Comparison of ENCODE assay signal across 18 cellular contexts in genomic region chr7:38280000-38280399, GRCh38.
DNase-seq lines count a peak whose midpoint lies in the region; ATAC-seq, FAIRE-seq and TF ChIP-seq lines count a peak whose summit lies in the region.
"Had no signal": no experiment of that assay in that cellular context is flagged by ENCODE, and none has a peak within 500 bp of the region (broad histone marks: within the 10 kb centered on the region; RNA-seq: fewer than 3 reads in every experiment).

No MANE protein-coding gene starts in this region.

- H3K4me2 ChIP-seq in K562 (ENCODE audit: insufficient read depth, low read length): no peak overlapping the region
- H3K4me2 ChIP-seq: A549, BLaER1 had no signal

- FAIRE-seq in K562 (lab: Jason Lieb, UNC): no peak
- FAIRE-seq: A549, GM12878, GM18507, HepG2, HTR-8/SVneo had no signal

- TF ChIP-seq CTCF in K562 (IDR thresholded peaks at IDR 0.05 in 2 of 3, conservative IDR thresholded peaks at IDR 0.05 in 1 of 3; ENCODE audit: insufficient read depth in 2 of 3, low read depth in 1 of 3, low read length in 3 of 3): no peak
- TF ChIP-seq CTCF in natural killer cell (IDR thresholded peaks at IDR 0.05): no peak

- peak overlapping the region; percentile 79 for H3K4me3 Mint-ChIP-seq in natural killer cell
- no peak overlapping the region for H3K4me3 Mint-ChIP-seq in stimulated activated effector memory CD8-positive, alpha-beta T cell treated with anti-CD3 and anti-CD28 coated beads, Interleukin-12 subunit alpha, Interleukin-12 subunit beta, amount 100 ng/mL, for 72 hours
- no peak overlapping the region for H3K4me3 Mint-ChIP-seq in activated CD8-positive, alpha-beta T cell treated with anti-CD3 and anti-CD28 coated beads, Interleukin-2, amount 10 ng/mL, durations not matched to agents 7 days and 5 days
- H3K4me3 Mint-ChIP-seq: HFFc6 had no signal

- H3K36me3 ChIP-seq in K562 (ENCODE audit: control insufficient read depth, insufficient read depth, low read length): no peaks in the 10 kb centered on the region
- H3K36me3 ChIP-seq: BLaER1 had no signal

- H4K20me1 ChIP-seq in K562 (replicated peaks; ENCODE audit: control insufficient read depth, insufficient read depth, low read length): no peaks in the 10 kb centered on the region
- H4K20me1 ChIP-seq: BLaER1 had no signal

- BruUV-seq in K562 (replicated peaks; lab: Mats Ljungman, UMichigan): no TSS peak

- intact Hi-C loops in K562 (cut with micrococcal nuclease) (no loop called here), natural killer cell (cut with micrococcal nuclease) (loop anchor here (2.0 to 5.0 kb wide), 3 partner anchors 21 to 52 kb away; no protein-coding TSS in a partner anchor)

- H3K27ac Mint-ChIP-seq in natural killer cell: peak overlapping the region; percentile 96 to 100
- no peak overlapping the region for H3K27ac Mint-ChIP-seq in stimulated activated effector memory CD8-positive, alpha-beta T cell treated with anti-CD3 and anti-CD28 coated beads, Interleukin-12 subunit alpha, Interleukin-12 subunit beta, amount 100 ng/mL, for 72 hours
- no peak overlapping the region for H3K27ac Mint-ChIP-seq in activated CD8-positive, alpha-beta T cell treated with anti-CD3 and anti-CD28 coated beads, Interleukin-2, amount 10 ng/mL, durations not matched to agents 7 days and 5 days
- H3K27ac Mint-ChIP-seq: CD8-positive, alpha-beta memory T cell; HFFc6 had no signal

- no peak for TF ChIP-seq POLR2A in K562 (conservative IDR thresholded peaks at IDR 0.05)

- no peaks in the 10 kb centered on the region for H3K9me1 ChIP-seq in K562 (ENCODE audit: control insufficient read depth, insufficient read depth, low read length)

- TF ChIP-seq RAD21 in K562 (CRISPR knock-in tag; conservative IDR thresholded peaks at IDR 0.05 in 1 of 2, IDR thresholded peaks at IDR 0.05 in 1 of 2): no peak

- DNase-seq in A172 (ENCODE audit: low spot score) (peak; percentile 44), HS-5 (ENCODE audit: low read depth) (peak; percentile 2), K562 (ENCODE audit: extremely low read depth in 1 of 4, low spot score in 3 of 4) (no peak), natural killer cell (no peak), NCI-H526 (lab: John Stamatoyannopoulos, UW) (no peak)
- DNase-seq in stimulated activated effector memory CD8-positive, alpha-beta T cell treated with anti-CD3 and anti-CD28 coated beads, Interleukin-12 subunit alpha, Interleukin-12 subunit beta, amount 100 ng/mL, for 72 hours (ENCODE audit: low spot score in 2 of 2): no peak
- no peak for DNase-seq in activated CD8-positive, alpha-beta T cell treated with anti-CD3 and anti-CD28 coated beads, Interleukin-2, amount 10 ng/mL, durations not matched to agents 7 days and 5 days
- DNase-seq: Caco-2; CD8-positive, alpha-beta memory T cell; DMS53; HCEC 1CT; HFFc6 had no signal

- H3K4me3 ChIP-seq in K562: no peak overlapping the region
- H3K4me3 ChIP-seq: A549, BLaER1, GM12878 had no signal

- no peak overlapping the region for H3K9ac ChIP-seq in K562 (ENCODE audit: insufficient read depth in 1 of 2, low read depth in 2 of 2, low read length in 2 of 2)
- H3K9ac ChIP-seq: BLaER1 had no signal

- no peaks in the 10 kb centered on the region for H3K79me2 ChIP-seq in K562 (ENCODE audit: control insufficient read depth, insufficient read depth, low read length)

- peaks cover 2 to 6% of the 10 kb centered on the region in 2 experiments; a peak in 2 of 5 replicates for H3K27me3 ChIP-seq in K562 (ENCODE audit: control insufficient read depth in 2 of 2, insufficient read depth in 2 of 2, low read length in 2 of 2)
- H3K27me3 ChIP-seq: BLaER1 had no signal

- no peaks in the 10 kb centered on the region; a peak in 1 of 5 replicates for H3K4me1 ChIP-seq in K562 (replicated peaks in 1 of 2; ENCODE audit: control insufficient read depth in 2 of 2, insufficient read depth in 2 of 2, low read length in 2 of 2)
- H3K4me1 ChIP-seq: A549, Caco-2 had no signal

- H3K36me3 Mint-ChIP-seq in natural killer cell: peaks cover 7% of the 10 kb centered on the region
- H3K36me3 Mint-ChIP-seq in stimulated activated effector memory CD8-positive, alpha-beta T cell treated with anti-CD3 and anti-CD28 coated beads, Interleukin-12 subunit alpha, Interleukin-12 subunit beta, amount 100 ng/mL, for 72 hours: no peaks in the 10 kb centered on the region
- H3K36me3 Mint-ChIP-seq in activated CD8-positive, alpha-beta T cell treated with anti-CD3 and anti-CD28 coated beads, Interleukin-2, amount 10 ng/mL, durations not matched to agents 7 days and 5 days (ENCODE audit: low read depth): no peaks in the 10 kb centered on the region
- H3K36me3 Mint-ChIP-seq: CD8-positive, alpha-beta memory T cell had no signal

- no peak overlapping the region for H2AFZ ChIP-seq in K562 (ENCODE audit: low read depth, low read length)

- peaks cover 85 to 98% of the 10 kb centered on the region in 2 donors for H3K4me1 Mint-ChIP-seq in natural killer cell
- H3K4me1 Mint-ChIP-seq in stimulated activated effector memory CD8-positive, alpha-beta T cell treated with anti-CD3 and anti-CD28 coated beads, Interleukin-12 subunit alpha, Interleukin-12 subunit beta, amount 100 ng/mL, for 72 hours: no peaks in the 10 kb centered on the region
- peaks cover 2% of the 10 kb centered on the region for H3K4me1 Mint-ChIP-seq in activated CD8-positive, alpha-beta T cell treated with anti-CD3 and anti-CD28 coated beads, Interleukin-2, amount 10 ng/mL, durations not matched to agents 7 days and 5 days (ENCODE audit: low read depth)

- no peaks in the 10 kb centered on the region for H3K9me3 ChIP-seq in K562 (replicated peaks; ENCODE audit: control insufficient read depth, insufficient read depth, low read depth, low read length)
- H3K9me3 ChIP-seq: A549, BLaER1, Caco-2 had no signal

- no peaks in the 10 kb centered on the region for H3K27me3 Mint-ChIP-seq in natural killer cell (ENCODE audit: low read depth in 2 of 2)
- no peaks in the 10 kb centered on the region for H3K27me3 Mint-ChIP-seq in activated CD8-positive, alpha-beta T cell treated with anti-CD3 and anti-CD28 coated beads, Interleukin-2, amount 10 ng/mL, durations not matched to agents 7 days and 5 days (ENCODE audit: low read depth)
- H3K27me3 Mint-ChIP-seq: CD8-positive, alpha-beta memory T cell had no signal

- POLR2A ChIA-PET in K562 (lab: Yijun Ruan, JAX): no interaction called here
- POLR2A ChIA-PET in activated CD8-positive, alpha-beta T cell treated with anti-CD3 and anti-CD28 coated beads, Interleukin-2, amount 10 ng/mL, durations not matched to agents 7 days and 5 days (lab: Charles Lee): no interaction called here

- TF ChIP-seq EP300 in K562 (IDR thresholded peaks at IDR 0.05; ENCODE audit: low read length): no peak

- ATAC-seq in K562 (no peak), natural killer cell (no peak)
- no peak for ATAC-seq in stimulated activated effector memory CD8-positive, alpha-beta T cell treated with anti-CD3 and anti-CD28 coated beads, Interleukin-12 subunit alpha, Interleukin-12 subunit beta, amount 100 ng/mL, for 72 hours
- no peak for ATAC-seq in activated CD8-positive, alpha-beta T cell treated with anti-CD3 and anti-CD28 coated beads, Interleukin-2, amount 10 ng/mL, durations not matched to agents 7 days and 5 days
- ATAC-seq: A549, GM12878, HepG2 had no signal

- no peak overlapping the region for H3K27ac ChIP-seq in K562 (ENCODE audit: extremely low read depth, low read depth, low read length)
- H3K27ac ChIP-seq: A549, BLaER1 had no signal

- in situ Hi-C loops in K562 (cut with MboI): no loop called here

- H3K9me3 Mint-ChIP-seq in natural killer cell: no peaks in the 10 kb centered on the region
- H3K9me3 Mint-ChIP-seq in stimulated activated effector memory CD8-positive, alpha-beta T cell treated with anti-CD3 and anti-CD28 coated beads, Interleukin-12 subunit alpha, Interleukin-12 subunit beta, amount 100 ng/mL, for 72 hours: no peaks in the 10 kb centered on the region
- H3K9me3 Mint-ChIP-seq in activated CD8-positive, alpha-beta T cell treated with anti-CD3 and anti-CD28 coated beads, Interleukin-2, amount 10 ng/mL, durations not matched to agents 7 days and 5 days (ENCODE audit: insufficient read depth): no peaks in the 10 kb centered on the region
- H3K9me3 Mint-ChIP-seq: CD8-positive, alpha-beta memory T cell; HFFc6 had no signal

- 0% methylated on average over 1 of the region's 1 CpG for WGBS in K562 (ENCODE audit: insufficient coverage, low coverage, missing lambda C conversion rate)

- CTCF ChIA-PET in K562 (lab: Yijun Ruan, JAX; ENCODE audit: low intra/inter-chr PET ratio): no interaction called here
- CTCF ChIA-PET in activated CD8-positive, alpha-beta T cell treated with anti-CD3 and anti-CD28 coated beads, Interleukin-2, amount 10 ng/mL, durations not matched to agents 7 days and 5 days (lab: Charles Lee): no interaction called here

TF ChIP-seq in K562, 482 proteins besides CTCF, POLR2A, EP300 and RAD21:
- peak; percentile 24; the same call in 1 of the 2 replicates for TF ChIP-seq TAL1 (IDR thresholded peaks at IDR 0.05)
- TF ChIP-seq E4F1 (CRISPR knock-in tag; IDR thresholded peaks at IDR 0.05; ENCODE audit: borderline replicate concordance): no peak
- no peak for TF ChIP-seq BRD9 (IDR thresholded peaks at IDR 0.05; ENCODE audit: low read depth, partially characterized antibody)
- TF ChIP-seq NR2F6 (CRISPR knock-in tag; IDR thresholded peaks at IDR 0.05): no peak
- no peak for TF ChIP-seq LCOR (CRISPR knock-in tag; IDR thresholded peaks at IDR 0.05)
- TF ChIP-seq TCF3 (CRISPR knock-in tag; IDR thresholded peaks at IDR 0.05): peak; percentile 74
- TF ChIP-seq ASH1L (IDR thresholded peaks at IDR 0.05; ENCODE audit: borderline replicate concordance, low read depth, partially characterized antibody): no peak
- no peak for TF ChIP-seq ZNF77 (CRISPR knock-in tag; IDR thresholded peaks at IDR 0.05)
- peak; percentile 46 for TF ChIP-seq CBFA2T3 (IDR thresholded peaks at IDR 0.05)
- TF ChIP-seq XRCC4 (IDR thresholded peaks at IDR 0.05; ENCODE audit: extremely low read depth, insufficient read depth, insufficient read length): no peak

Comparison
In these comparisons a context has a peak if more than half of its experiments do, and no peak if none do; other contexts are left out.
1. DNase-seq: peak in A172 (single experiment) and HS-5 (single experiment); none in K562 (0 of 4), natural killer cell (single experiment), NCI-H526 (0 of 2), stimulated activated effector memory CD8-positive, alpha-beta T cell treated with anti-CD3 and anti-CD28 coated beads, Interleukin-12 subunit alpha, Interleukin-12 subunit beta, amount 100 ng/mL, for 72 hours (0 of 2) and activated CD8-positive, alpha-beta T cell treated with anti-CD3 and anti-CD28 coated beads, Interleukin-2, amount 10 ng/mL, durations not matched to agents 7 days and 5 days (single experiment).
2. H3K27ac Mint-ChIP-seq: peak in natural killer cell (2 of 2); none in stimulated activated effector memory CD8-positive, alpha-beta T cell treated with anti-CD3 and anti-CD28 coated beads, Interleukin-12 subunit alpha, Interleukin-12 subunit beta, amount 100 ng/mL, for 72 hours (single experiment) and activated CD8-positive, alpha-beta T cell treated with anti-CD3 and anti-CD28 coated beads, Interleukin-2, amount 10 ng/mL, durations not matched to agents 7 days and 5 days (single experiment).